Comparison of ENCODE assay signal across 15 cellular contexts in genomic region chr3:60775956-60776355, GRCh38.
DNase-seq lines count a peak whose midpoint lies in the region; ATAC-seq and TF ChIP-seq lines count a peak whose summit lies in the region.
"Had no signal": no experiment of that assay in that cellular context is flagged by ENCODE, and none has a peak within 500 bp of the region (broad histone marks: within the 10 kb centered on the region; RNA-seq: fewer than 3 reads in every experiment).

No MANE protein-coding gene starts in this region.

- peaks cover 19% of the 10 kb centered on the region for H3K9me3 Mint-ChIP-seq in type B pancreatic cell

- H3K36me3 Mint-ChIP-seq in type B pancreatic cell = peaks cover 6% of the 10 kb centered on the region
- H3K36me3 Mint-ChIP-seq: CD14-positive monocyte; CD8-positive, alpha-beta T cell had no signal

- ATAC-seq in esophagus mucosa (peak; percentile 23), GM18873 (IDR thresholded peaks at IDR 0.05; ENCODE audit: low FRiP score, unreplicated experiment) (no peak)
- ATAC-seq: CD8-positive, alpha-beta T cell had no signal

- peak overlapping the region; percentile 42 for H3K27ac Mint-ChIP-seq in type B pancreatic cell
- H3K27ac Mint-ChIP-seq: CD14-positive monocyte; CD8-positive, alpha-beta T cell had no signal

- no peak overlapping the region for H3K9ac ChIP-seq in SK-N-MC (ENCODE audit: insufficient read length)
- H3K9ac ChIP-seq: GM23248 had no signal

- no peaks in the 10 kb centered on the region for H3K9me3 ChIP-seq in SK-N-MC (ENCODE audit: low read depth, low read length)

- no peak for TF ChIP-seq CTCF in type B pancreatic cell (conservative IDR thresholded peaks at IDR 0.05)

- H3K27me3 Mint-ChIP-seq in type B pancreatic cell = no peaks in the 10 kb centered on the region

- H3K4me3 ChIP-seq in SK-N-MC = no peak overlapping the region
- H3K4me3 ChIP-seq: GM23248 had no signal

- H3K36me3 ChIP-seq in SK-N-MC (ENCODE audit: insufficient read depth, low read length) = no peaks in the 10 kb centered on the region

- peak overlapping the region; percentile 11 for H3K4me3 Mint-ChIP-seq in type B pancreatic cell
- H3K4me3 Mint-ChIP-seq: CD14-positive monocyte; CD8-positive, alpha-beta T cell had no signal

- no peaks in the 10 kb centered on the region for H3K4me1 Mint-ChIP-seq in type B pancreatic cell (ENCODE audit: unreplicated experiment)

- H3K27ac ChIP-seq in SK-N-MC = no peak overlapping the region
- H3K27ac ChIP-seq: GM23248, HL-60 had no signal

- DNase-seq in ELF-1 (ENCODE audit: low read depth, low spot score) (peak; percentile 48), SK-N-MC (ENCODE audit: low read depth, low spot score) (peak; percentile 26), type B pancreatic cell (ENCODE audit: extremely low spot score, unreplicated experiment) (no peak), AG08395 (ENCODE audit: low spot score) (no peak), inferior parietal cortex (ENCODE audit: extremely low spot score) (no peak)
- DNase-seq: CD8-positive, alpha-beta T cell; COR-L47; DMS153; DMS79 treated with DMSO at 0.1 percent for 48 hours; GM23248; H7 had no signal

Comparison
In these comparisons a context has a peak if more than half of its experiments do, and no peak if none do; other contexts are left out.
1. DNase-seq: peak in ELF-1 (single experiment) and SK-N-MC (single experiment); none in type B pancreatic cell (single experiment), AG08395 (single experiment) and inferior parietal cortex (single experiment).